In the genomic region with DNA sequence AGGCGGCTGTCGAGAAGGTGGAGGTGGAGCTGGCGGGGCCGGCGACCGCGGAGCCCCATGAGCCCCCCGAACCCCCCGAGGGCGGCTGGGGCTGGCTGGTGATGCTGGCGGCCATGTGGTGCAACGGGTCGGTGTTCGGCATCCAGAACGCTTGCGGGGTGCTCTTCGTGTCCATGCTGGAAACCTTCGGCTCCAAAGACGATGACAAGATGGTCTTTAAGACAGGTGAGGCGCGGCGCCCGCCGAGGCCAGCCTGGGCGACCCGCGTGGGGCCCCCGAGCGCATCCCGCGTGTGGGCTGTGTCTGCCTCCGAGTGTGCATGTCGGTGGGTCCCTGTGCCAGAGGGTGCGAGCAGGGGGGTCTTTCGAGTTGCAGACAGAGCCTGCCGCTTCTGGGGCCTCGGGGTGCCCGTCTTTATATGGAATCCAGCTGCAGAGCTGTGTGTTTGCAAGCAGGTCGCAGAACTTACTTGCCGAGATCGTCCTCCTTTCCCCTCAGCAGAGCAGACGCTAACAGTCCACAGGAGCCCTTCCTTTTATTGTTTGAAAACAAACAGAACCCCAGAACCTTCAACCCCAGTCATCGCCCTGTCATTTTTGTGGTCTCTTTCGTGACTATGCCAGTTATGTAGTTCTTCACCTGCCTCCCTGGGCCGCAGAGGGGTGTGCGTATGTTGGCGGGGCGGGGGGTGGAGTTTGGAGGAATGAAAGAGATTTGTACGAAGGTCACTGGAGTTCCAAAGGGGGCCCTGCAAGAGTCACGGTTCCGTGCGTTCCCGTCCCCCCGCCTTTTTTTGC, we compare ENCODE assay signal across 8 cellular contexts. TPM values are rescaled to one million over a fixed set of nuclear protein-coding genes. Genes with fewer than 3 reads are reported as not detected.
DNase-seq lines count a peak whose midpoint lies in the region; ATAC-seq, FAIRE-seq and TF ChIP-seq lines count a peak whose summit lies in the region.

No MANE protein-coding gene starts in this region.

- TF ChIP-seq CTCF in GM12865 (IDR thresholded peaks at IDR 0.05; ENCODE audit: insufficient read depth, low read depth, low read length, missing control alignments), result no peak
- TF ChIP-seq CTCF in gastrocnemius medialis (IDR thresholded peaks at IDR 0.05 in 4 of 5, conservative IDR thresholded peaks at IDR 0.05 in 1 of 5), result peak in 1 of 5 experiments; percentile 4

- intact Hi-C loops in left cardiac atrium (cut with DNase I) (loop anchor here in 1 of 2 donors (10.0 kb wide), 1 partner anchor 117 kb away; no protein-coding TSS in a partner anchor), gastrocnemius medialis (cut with DNase I; ENCODE audit: low total_unique reads) (loop anchor here (10.0 kb wide), 1 partner anchor 127 kb away; no protein-coding TSS in a partner anchor)

- peak; percentile 24 for DNase-seq in GM12865 (ENCODE audit: low read depth)
- DNase-seq in RKO (ENCODE audit: low spot score), result peak; percentile 46
- DNase-seq in left cardiac atrium, result no peak
- peak; percentile 27 to 32 for DNase-seq in gastrocnemius medialis
- no peak for DNase-seq in ureter (ENCODE audit: low spot score)
- no peak for DNase-seq in RCC 7860 (ENCODE audit: low spot score)

- H3K9me3 ChIP-seq in gastrocnemius medialis, result no peaks in the 10 kb centered on the region

- in situ Hi-C loops in gastrocnemius medialis (cut with MboI; ENCODE audit: low sequenced_read_pairs in 4 of 4), result no loop called here

- no peak for TF ChIP-seq POLR2A in gastrocnemius medialis (IDR thresholded peaks at IDR 0.05)

- peaks cover 26 to 33% of the 10 kb centered on the region in 2 donors for H3K4me1 ChIP-seq in gastrocnemius medialis

- peaks cover 15% of the 10 kb centered on the region for H3K4me1 Mint-ChIP-seq in activated T-helper 17 cell treated with anti-CD3 and anti-CD28 coated beads, Interleukin-2, amount 50 U/mL, for 72 hours

- peak overlapping the region; percentile 91 for H3K4me3 Mint-ChIP-seq in activated T-helper 17 cell treated with anti-CD3 and anti-CD28 coated beads, Interleukin-2, amount 50 U/mL, for 72 hours

- peak overlapping the region; percentile 80 for H3K4me3 ChIP-seq in GM12865 (ENCODE audit: low read depth, low read length)
- H3K4me3 ChIP-seq in gastrocnemius medialis, result peak overlapping the region; percentile 78 to 97 (median 80)

- H3K27me3 Mint-ChIP-seq in activated T-helper 17 cell treated with anti-CD3 and anti-CD28 coated beads, Interleukin-2, amount 50 U/mL, for 72 hours, result peaks cover 9% of the 10 kb centered on the region

- no peaks in the 10 kb centered on the region for H3K27me3 ChIP-seq in gastrocnemius medialis

- peak overlapping the region; percentile 83 to 96 (median 86) for H3K27ac ChIP-seq in gastrocnemius medialis

- H3K27ac Mint-ChIP-seq in activated T-helper 17 cell treated with anti-CD3 and anti-CD28 coated beads, Interleukin-2, amount 50 U/mL, for 72 hours, result peak overlapping the region; percentile 68

- no peaks in the 10 kb centered on the region for H3K9me3 Mint-ChIP-seq in activated T-helper 17 cell treated with anti-CD3 and anti-CD28 coated beads, Interleukin-2, amount 50 U/mL, for 72 hours

- ATAC-seq in HG02678 (IDR thresholded peaks at IDR 0.05; ENCODE audit: unreplicated experiment), result peak; percentile 13
- peak; percentile 68 for ATAC-seq in activated T-helper 17 cell treated with anti-CD3 and anti-CD28 coated beads, Interleukin-2, amount 50 U/mL, for 72 hours (replicated peaks)
- ATAC-seq in left cardiac atrium, result peak; percentile 17 to 18
- ATAC-seq in gastrocnemius medialis, result peak; percentile 3 to 6

- H3K36me3 Mint-ChIP-seq in activated T-helper 17 cell treated with anti-CD3 and anti-CD28 coated beads, Interleukin-2, amount 50 U/mL, for 72 hours (ENCODE audit: low read depth), result no peaks in the 10 kb centered on the region

- FAIRE-seq in RCC 7860 (lab: Jason Lieb, UNC), result no peak

- H3K36me3 ChIP-seq in gastrocnemius medialis, result no peaks in the 10 kb centered on the region

RNA-seq across cellular contexts. Expression of a gene that starts 0.8 kb away (rescaled TPM):
- 1 to 10 TPM; 2.1 to 3.8 TPM for total RNA-seq in activated T-helper 17 cell treated with anti-CD3 and anti-CD28 coated beads, Interleukin-2, amount 50 U/mL, for 72 hours
- total RNA-seq in left cardiac atrium (1 to 10 TPM; 4.8 to 9.5 TPM), gastrocnemius medialis (100 to 1,000 TPM in 3 of 4 donors, 10 to 100 TPM in 1; 81.5 to 167 (median 144) TPM), ureter (1.8 TPM)

Comparison
In these comparisons a context has a peak if more than half of its experiments do, and no peak if none do; other contexts are left out.
1. DNase-seq: peak in GM12865 (single experiment), RKO (single experiment) and gastrocnemius medialis (2 of 2); none in left cardiac atrium (single experiment), ureter (single experiment) and RCC 7860 (single experiment).
2. ATAC-seq: peak in every context shown above with its lines; median percentile 68 in activated T-helper 17 cell treated with anti-CD3 and anti-CD28 coated beads, Interleukin-2, amount 50 U/mL, for 72 hours; 18 in left cardiac atrium; 13 in HG02678; 4 in gastrocnemius medialis.
3. RNA of a gene that starts 0.8 kb away (total RNA-seq): 81.5 to 167 TPM in gastrocnemius medialis; 4.8 to 9.5 TPM in left cardiac atrium, 2.1 to 3.8 TPM in activated T-helper 17 cell treated with anti-CD3 and anti-CD28 coated beads, Interleukin-2, amount 50 U/mL, for 72 hours and 1.8 TPM in ureter (single experiment); every median in the first group is over 4 times any median in the second.